ENCODE assay signal across 6 cellular contexts in genomic region chr1:8886031-8886524, GRCh38. TPM values are rescaled to one million over a fixed set of nuclear protein-coding genes. Genes with fewer than 3 reads are reported as not detected.
"Had no signal": no experiment of that assay in that cellular context is flagged by ENCODE, and none has a peak within 500 bp of the region (broad histone marks: within the 10 kb centered on the region; RNA-seq: fewer than 3 reads in every experiment).

No MANE protein-coding gene starts in this region.

RNA-seq across cellular contexts. Expression of gene CA6, which starts 59.6 kb away (rescaled TPM):
- total RNA-seq: activated B cell treated with CpG ODN at 0.5 μM for 24 hours, adrenal gland, cardiac muscle cell, MCF 10A, PC-9, RPMI7951 had no signal
- polyA plus RNA-seq: adrenal gland, cardiac muscle cell had no signal
